In the genomic region with DNA sequence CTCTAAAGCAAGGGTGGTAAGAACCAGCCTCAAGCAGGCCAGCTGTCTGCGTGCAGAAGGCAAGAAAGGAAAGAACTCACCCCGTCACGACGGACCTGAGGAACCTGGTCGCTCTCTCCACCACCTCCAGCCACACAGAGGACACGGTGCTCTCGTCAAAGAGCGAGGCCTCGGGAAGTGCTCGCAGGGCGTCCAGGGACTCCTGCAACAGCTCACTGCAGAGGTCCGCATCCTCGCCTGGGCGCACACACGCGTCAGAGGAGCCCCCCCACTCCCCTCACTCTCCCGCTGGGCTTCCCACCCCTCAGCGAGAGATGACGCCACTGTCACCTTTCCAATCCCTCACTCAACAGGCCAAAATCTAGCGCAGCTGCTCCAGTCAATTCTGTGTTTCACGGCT, we compare ENCODE assay signal across 16 cellular contexts. TPM values are rescaled to one million over a fixed set of nuclear protein-coding genes. Genes with fewer than 3 reads are reported as not detected.
A peak's percentile ranks its signal among the peaks of the same experiment; 100 is the strongest.
DNase-seq lines count a peak whose midpoint lies in the region; ATAC-seq, FAIRE-seq and TF ChIP-seq lines count a peak whose summit lies in the region.
"Had no signal": no experiment of that assay in that cellular context is flagged by ENCODE, and none has a peak within 500 bp of the region (broad histone marks: within the 10 kb centered on the region; RNA-seq: fewer than 3 reads in every experiment).

No MANE protein-coding gene starts in this region.

- no peak overlapping the region for H3K4me3 ChIP-seq in GM23338
- no peak overlapping the region for H3K4me3 ChIP-seq in PC-3 (ENCODE audit: low read length)
- no peak overlapping the region for H3K4me3 ChIP-seq in endodermal cell (ENCODE audit: low read length)
- H3K4me3 ChIP-seq in dorsolateral prefrontal cortex = no peak overlapping the region
- no peak overlapping the region for H3K4me3 ChIP-seq in pancreas
- H3K4me3 ChIP-seq: BLaER1 treated with 17β-estradiol and CSF1 and Interleukin-3, amounts not matched to agents 10 nM and 100 nM; GM12878 had no signal

- no peaks in the 10 kb centered on the region for H3F3A ChIP-seq in GM23338 (replicated peaks; ENCODE audit: low read depth)
- no peaks in the 10 kb centered on the region for H3F3A ChIP-seq in PC-3 (ENCODE audit: low read length, unreplicated experiment)

- BruUV-seq in PC-3 (replicated peaks; lab: Mats Ljungman, UMichigan) = TSS peak; percentile 13

- H3K27ac Mint-ChIP-seq in GM23338 (0 out of 2 replicates have a peak overlapping the region, but pooled peaks have one; percentile 29), endodermal cell (peak overlapping the region; percentile 31), nephron progenitor cell (peak overlapping the region; percentile 64)
- H3K27ac Mint-ChIP-seq: CD4-positive, CD25-positive, alpha-beta regulatory T cell had no signal

- no peak for DNase-seq in GM23338 (ENCODE audit: low spot score)
- no peak for DNase-seq in PC-3
- DNase-seq in endodermal cell = no peak
- DNase-seq in nephron progenitor cell = peak; percentile 55
- DNase-seq in dorsolateral prefrontal cortex = no peak
- DNase-seq in GM19239 (ENCODE audit: insufficient read length, low spot score) = no peak
- no peak for DNase-seq in pancreas
- DNase-seq: 8988T; CD4-positive, CD25-positive, alpha-beta regulatory T cell; DMS 273 treated with DMSO at 0.1 percent for 48 hours had no signal

- FAIRE-seq in GM19239 (lab: Jason Lieb, UNC) (no peak), pancreas (lab: Jason Lieb, UNC) (no peak)
- FAIRE-seq: GM12878, GM18507, H54 had no signal

- no peak overlapping the region for H2AFZ ChIP-seq in GM23338
- no peak overlapping the region for H2AFZ ChIP-seq in PC-3 (ENCODE audit: low read length)

- POLR2A ChIA-PET in PC-3 (lab: Charles Lee; ENCODE audit: unreplicated experiment) = no interaction called here

- 93% methylated on average over 21 of the region's 21 CpGs for WGBS in endodermal cell (ENCODE audit: insufficient coverage in 1 of 2, insufficient read length in 1 of 2), 2 experiments
- 93% methylated on average over 21 of the region's 21 CpGs for WGBS in pancreas, 2 donors

- H3K4me2 ChIP-seq in GM23338 (no peak overlapping the region), PC-3 (ENCODE audit: low read length) (no peak overlapping the region)
- H3K4me2 ChIP-seq: BLaER1 treated with 17β-estradiol and CSF1 and Interleukin-3, amounts not matched to agents 10 nM and 100 nM had no signal

- no peak overlapping the region for H3K4me3 Mint-ChIP-seq in GM23338
- no peak overlapping the region for H3K4me3 Mint-ChIP-seq in endodermal cell
- peak overlapping the region; percentile 33 for H3K4me3 Mint-ChIP-seq in nephron progenitor cell
- H3K4me3 Mint-ChIP-seq: IgD-negative memory B cell had no signal

- H3K27ac ChIP-seq in GM23338 (ENCODE audit: low read depth) (peak overlapping the region; percentile 39; the same call in 1 of the 2 replicates), PC-3 (ENCODE audit: low read length) (no peak overlapping the region), endodermal cell (ENCODE audit: low read depth, low read length) (peak overlapping the region; percentile 51), dorsolateral prefrontal cortex (no peak overlapping the region), pancreas (no peak overlapping the region)
- H3K27ac ChIP-seq: BLaER1 treated with 17β-estradiol and CSF1 and Interleukin-3, amounts not matched to agents 10 nM and 100 nM had no signal

- H3K27me3 ChIP-seq in GM23338 (ENCODE audit: insufficient read depth) (no peaks in the 10 kb centered on the region), PC-3 (ENCODE audit: low read length) (no peaks in the 10 kb centered on the region), endodermal cell (ENCODE audit: control insufficient read depth, insufficient read depth, low read length, poor library complexity, severe bottlenecking) (no peaks in the 10 kb centered on the region), dorsolateral prefrontal cortex (no peaks in the 10 kb centered on the region), pancreas (no peaks in the 10 kb centered on the region)
- H3K27me3 ChIP-seq: BLaER1 treated with 17β-estradiol and CSF1 and Interleukin-3, amounts not matched to agents 10 nM and 100 nM had no signal

- ATAC-seq in GM23338 (peak; percentile 52; the same call in 2 of the 3 replicates), PC-3 (no peak), GM21737 (IDR thresholded peaks at IDR 0.05; ENCODE audit: unreplicated experiment) (no peak), pancreas (no peak)
- ATAC-seq: GM12878 had no signal

- peaks cover 8% of the 10 kb centered on the region; the same call in 1 of the 2 replicates for H3K36me3 ChIP-seq in GM23338 (ENCODE audit: insufficient read depth)
- peaks cover 19% of the 10 kb centered on the region for H3K36me3 ChIP-seq in PC-3 (ENCODE audit: low read depth, low read length)
- H3K36me3 ChIP-seq in endodermal cell (ENCODE audit: control insufficient read depth, insufficient read depth, low read length) = peaks cover 63% of the 10 kb centered on the region
- peaks cover 0 to 22% (median 0%) of the 10 kb centered on the region in 3 donors for H3K36me3 ChIP-seq in pancreas

- intact Hi-C loops in PC-3 (cut with micrococcal nuclease) (no loop called here), dorsolateral prefrontal cortex (cut with DNase I) (no loop called here), pancreas (cut with DNase I) (no loop called here)

- H3K36me3 Mint-ChIP-seq in GM23338 (ENCODE audit: low read depth) = peaks cover 62% of the 10 kb centered on the region
- H3K36me3 Mint-ChIP-seq in endodermal cell (ENCODE audit: low read depth) = peaks cover 53% of the 10 kb centered on the region
- H3K36me3 Mint-ChIP-seq in nephron progenitor cell (ENCODE audit: low read depth) = peaks cover 46% of the 10 kb centered on the region

- CTCF ChIA-PET in PC-3 (lab: Charles Lee) = no interaction called here

- peaks cover 2% of the 10 kb centered on the region for H3K27me3 Mint-ChIP-seq in GM23338 (ENCODE audit: insufficient read depth, low read depth, poor library complexity)
- no peaks in the 10 kb centered on the region for H3K27me3 Mint-ChIP-seq in endodermal cell (ENCODE audit: insufficient read depth)
- no peaks in the 10 kb centered on the region for H3K27me3 Mint-ChIP-seq in nephron progenitor cell (ENCODE audit: low read depth, poor library complexity)
- H3K27me3 Mint-ChIP-seq: CD4-positive, CD25-positive, alpha-beta regulatory T cell; IgD-negative memory B cell had no signal

- H3K4me1 Mint-ChIP-seq in GM23338 = peaks cover 16% of the 10 kb centered on the region
- H3K4me1 Mint-ChIP-seq in endodermal cell = peaks cover 3% of the 10 kb centered on the region
- H3K4me1 Mint-ChIP-seq in nephron progenitor cell = peaks cover 54% of the 10 kb centered on the region

- H3K4me1 ChIP-seq in GM23338 (ENCODE audit: insufficient read depth) = no peaks in the 10 kb centered on the region
- no peaks in the 10 kb centered on the region for H3K4me1 ChIP-seq in PC-3 (ENCODE audit: insufficient read depth, low read length)
- no peaks in the 10 kb centered on the region for H3K4me1 ChIP-seq in endodermal cell (ENCODE audit: control insufficient read depth, insufficient read depth, low read length)
- no peaks in the 10 kb centered on the region for H3K4me1 ChIP-seq in pancreas

- H3K9ac ChIP-seq in PC-3 (ENCODE audit: low read length) = no peak overlapping the region
- no peak overlapping the region for H3K9ac ChIP-seq in endodermal cell (ENCODE audit: extremely low read depth, low read length, poor library complexity, severe bottlenecking)

- H3K79me2 ChIP-seq in GM23338 (replicated peaks; ENCODE audit: insufficient read depth) (peaks cover 17% of the 10 kb centered on the region), PC-3 (ENCODE audit: low read length) (peaks cover 4% of the 10 kb centered on the region; the same call in 1 of the 2 replicates)

- H3K9me3 ChIP-seq in PC-3 (ENCODE audit: low read length) = no peaks in the 10 kb centered on the region
- no peaks in the 10 kb centered on the region for H3K9me3 ChIP-seq in endodermal cell (ENCODE audit: control insufficient read depth, low read length)
- no peaks in the 10 kb centered on the region for H3K9me3 ChIP-seq in pancreas
- H3K9me3 ChIP-seq: BLaER1 treated with 17β-estradiol and CSF1 and Interleukin-3, amounts not matched to agents 10 nM and 100 nM had no signal

- H3K9me3 Mint-ChIP-seq in GM23338 (no peaks in the 10 kb centered on the region), endodermal cell (no peaks in the 10 kb centered on the region), nephron progenitor cell (no peaks in the 10 kb centered on the region)
- H3K9me3 Mint-ChIP-seq: CD4-positive, CD25-positive, alpha-beta regulatory T cell; IgD-negative memory B cell had no signal

- TF ChIP-seq CTCF in GM23338 (conservative IDR thresholded peaks at IDR 0.05; ENCODE audit: low read depth in 2 of 2) = no peak
- no peak for TF ChIP-seq CTCF in PC-3 (conservative IDR thresholded peaks at IDR 0.05; ENCODE audit: low read depth, low read length)
- TF ChIP-seq CTCF in endodermal cell (conservative IDR thresholded peaks at IDR 0.05) = no peak
- TF ChIP-seq CTCF in nephron progenitor cell (IDR thresholded peaks at IDR 0.05) = no peak
- no peak for TF ChIP-seq CTCF in dorsolateral prefrontal cortex (IDR thresholded peaks at IDR 0.05 in 54 of 56, conservative IDR thresholded peaks at IDR 0.05 in 2 of 56; ENCODE audit: low read depth in 1 of 56, partially characterized antibody in 56 of 56)
- no peak for TF ChIP-seq CTCF in pancreas (IDR thresholded peaks at IDR 0.05)

- H3K9me2 ChIP-seq in GM23338 (ENCODE audit: insufficient read depth) (no peaks in the 10 kb centered on the region), PC-3 (replicated peaks; ENCODE audit: low read length) (no peaks in the 10 kb centered on the region)

- H4K20me1 ChIP-seq in GM23338 (replicated peaks; ENCODE audit: insufficient read depth) (peaks cover 3% of the 10 kb centered on the region; the same call in 1 of the 2 replicates), PC-3 (ENCODE audit: low read length) (no peaks in the 10 kb centered on the region)

TF ChIP-seq in GM23338, 12 proteins besides CTCF, POLR2A, EP300 and RAD21 (continues in another document):
- no peak for TF ChIP-seq ZNF331 (CRISPR knock-in tag; IDR thresholded peaks at IDR 0.05; ENCODE audit: low read depth)

RNA-seq across cellular contexts. Expression of gene HERC2, which starts 47.8 kb away (rescaled TPM):
- total RNA-seq in GM23338 (2014; rRNA removed; shearing (Covaris generic)) = 73.4 and 80.7 TPM in 2 replicates
- polyA plus RNA-seq in GM23338 (2016; fragmentation: Nextera tagmentation; extraction: Ambion mirVana) (71.3 and 74.7 TPM in 2 replicates), pancreas (10 to 100 TPM; 24.0 to 30.5 TPM)
- total RNA-seq in PC-3 (2014; rRNA removed) (45.9 and 69.3 TPM in 2 replicates), endodermal cell (100 to 1,000 TPM; 105 to 112 TPM), dorsolateral prefrontal cortex (100 to 1,000 TPM; 101 to 191 (median 141) TPM), pancreas (10 to 100 TPM; 23.7 to 38.7 (median 26.4) TPM)
- polyA plus RNA-seq in endodermal cell (2013, experiment 1 of 2) = 28.8 TPM
- polyA plus RNA-seq in endodermal cell (2013, experiment 2 of 2) = 28.2 TPM

Comparison
In these comparisons a context has a peak if more than half of its experiments do, and no peak if none do; other contexts are left out.
1. H3K27ac ChIP-seq: peak in GM23338 (single experiment) and endodermal cell (single experiment); none in PC-3 (single experiment), dorsolateral prefrontal cortex (0 of 59) and pancreas (0 of 4).
2. Peak in every context shown above with its lines, with median percentiles within 50 percentile points of each other: H3K27ac Mint-ChIP-seq.